1 cellular context compared by ENCODE assay signal in the genomic region with DNA sequence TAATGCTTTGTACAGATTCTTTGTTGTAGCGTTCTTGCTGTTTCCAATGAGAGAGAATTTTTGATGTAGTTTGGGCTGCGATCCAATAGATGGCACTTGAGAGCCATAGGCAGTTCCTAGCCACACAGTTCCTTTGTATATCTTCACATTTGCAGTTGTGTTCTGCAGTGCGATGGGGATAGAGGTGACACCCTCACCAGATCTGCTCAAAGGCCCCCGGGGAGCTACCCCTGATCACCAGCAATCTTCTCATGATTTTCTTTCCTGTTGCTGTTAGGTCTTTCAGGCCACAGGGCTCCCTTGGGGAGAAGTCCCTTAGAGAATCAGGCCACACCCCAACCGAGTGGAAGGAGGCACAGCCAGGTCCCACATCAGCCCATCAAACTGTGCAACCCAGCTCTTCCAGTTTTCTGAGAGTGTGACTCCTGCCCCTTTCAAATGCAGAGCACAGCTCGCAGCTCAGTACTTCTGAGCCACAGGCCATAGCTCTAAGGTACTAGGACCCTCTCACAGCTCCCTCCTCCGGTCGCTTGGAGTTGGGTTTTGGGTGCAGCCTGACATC.
TF ChIP-seq lines count a peak whose summit lies in the region.

No MANE protein-coding gene starts in this region.

TF ChIP-seq in SK-N-SH treated with all-trans-retinoic acid at 6 μM for 48 hours, 23 proteins besides CTCF, POLR2A, EP300 and RAD21 (continued from another document):
- TF ChIP-seq, protein P1, sequence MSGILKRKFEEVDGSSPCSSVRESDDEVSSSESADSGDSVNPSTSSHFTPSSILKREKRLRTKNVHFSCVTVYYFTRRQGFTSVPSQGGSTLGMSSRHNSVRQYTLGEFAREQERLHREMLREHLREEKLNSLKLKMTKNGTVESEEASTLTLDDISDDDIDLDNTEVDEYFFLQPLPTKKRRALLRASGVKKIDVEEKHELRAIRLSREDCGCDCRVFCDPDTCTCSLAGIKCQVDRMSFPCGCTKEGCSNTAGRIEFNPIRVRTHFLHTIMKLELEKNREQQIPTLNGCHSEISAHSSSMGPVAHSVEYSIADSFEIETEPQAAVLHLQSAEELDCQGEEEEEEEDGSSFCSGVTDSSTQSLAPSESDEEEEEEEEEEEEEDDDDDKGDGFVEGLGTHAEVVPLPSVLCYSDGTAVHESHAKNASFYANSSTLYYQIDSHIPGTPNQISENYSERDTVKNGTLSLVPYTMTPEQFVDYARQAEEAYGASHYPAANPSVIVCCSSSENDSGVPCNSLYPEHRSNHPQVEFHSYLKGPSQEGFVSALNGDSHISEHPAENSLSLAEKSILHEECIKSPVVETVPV (CRISPR knock-in tag; IDR thresholded peaks at IDR 0.05): no peak
- TF ChIP-seq, protein P2, sequence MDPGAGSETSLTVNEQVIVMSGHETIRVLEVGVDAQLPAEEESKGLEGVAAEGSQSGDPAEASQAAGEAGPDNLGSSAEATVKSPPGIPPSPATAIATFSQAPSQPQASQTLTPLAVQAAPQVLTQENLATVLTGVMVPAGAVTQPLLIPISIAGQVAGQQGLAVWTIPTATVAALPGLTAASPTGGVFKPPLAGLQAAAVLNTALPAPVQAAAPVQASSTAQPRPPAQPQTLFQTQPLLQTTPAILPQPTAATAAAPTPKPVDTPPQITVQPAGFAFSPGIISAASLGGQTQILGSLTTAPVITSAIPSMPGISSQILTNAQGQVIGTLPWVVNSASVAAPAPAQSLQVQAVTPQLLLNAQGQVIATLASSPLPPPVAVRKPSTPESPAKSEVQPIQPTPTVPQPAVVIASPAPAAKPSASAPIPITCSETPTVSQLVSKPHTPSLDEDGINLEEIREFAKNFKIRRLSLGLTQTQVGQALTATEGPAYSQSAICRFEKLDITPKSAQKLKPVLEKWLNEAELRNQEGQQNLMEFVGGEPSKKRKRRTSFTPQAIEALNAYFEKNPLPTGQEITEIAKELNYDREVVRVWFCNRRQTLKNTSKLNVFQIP (CRISPR knock-in tag; IDR thresholded peaks at IDR 0.05; ENCODE audit: borderline replicate concordance, low read depth): no peak
TF ChIP-seq in SK-N-SH treated with all-trans-retinoic acid at 6 μM for 48 hours: peak in this region for 0.
